ENCODE assay signal across 34 cellular contexts in the genomic region with DNA sequence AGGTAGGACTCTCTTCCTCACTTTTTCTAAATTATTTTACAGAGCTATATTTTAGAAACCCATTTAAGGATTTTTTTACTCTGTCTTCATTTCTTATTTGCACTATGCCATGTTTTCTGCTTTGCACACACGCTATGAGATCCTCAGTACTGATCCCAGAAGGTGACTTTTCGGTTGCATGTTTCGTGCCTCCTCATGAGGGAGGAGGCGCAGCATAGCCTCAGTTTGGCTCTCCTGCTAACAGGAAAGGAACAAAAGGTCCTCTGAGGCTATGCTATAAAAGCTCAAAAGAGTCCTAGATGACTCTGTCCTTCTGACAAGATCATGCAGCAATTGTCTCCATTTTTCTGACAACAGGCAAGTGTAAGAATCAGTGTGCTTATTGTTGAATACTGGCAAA.
"Had no signal": no experiment of that assay in that cellular context is flagged by ENCODE, and none has a peak within 500 bp of the region (broad histone marks: within the 10 kb centered on the region; RNA-seq: fewer than 3 reads in every experiment).

No MANE protein-coding gene starts in this region.

- H3K27ac ChIP-seq: adrenal gland, ascending aorta, cardiac muscle cell had no signal

- H3K4me1 Mint-ChIP-seq: activated CD4-positive, alpha-beta T cell treated with anti-CD3 and anti-CD28 coated beads, Interleukin-2, amount 10 ng/mL, durations not matched to agents 24 days and 14 days; activated naive CD8-positive, alpha-beta T cell treated with anti-CD3 and anti-CD28 coated beads for 36 hours; activated T-helper 17 cell treated with anti-CD3 and anti-CD28 coated beads, Interleukin-2, amount 50 U/mL, for 72 hours; brain had no signal

- H3K4me3 Mint-ChIP-seq: activated B cell treated with CpG ODN at 0.5 μM for 24 hours; activated CD4-positive, alpha-beta memory T cell treated with anti-CD3 and anti-CD28 coated beads for 36 hours; activated CD4-positive, alpha-beta T cell treated with anti-CD3 and anti-CD28 coated beads, Interleukin-2, amount 10 ng/mL, durations not matched to agents 24 days and 14 days; activated CD8-positive, alpha-beta T cell treated with anti-CD3 and anti-CD28 coated beads for 36 hours; activated naive CD4-positive, alpha-beta T cell treated with anti-CD3 and anti-CD28 coated beads for 36 hours; activated naive CD8-positive, alpha-beta T cell treated with anti-CD3 and anti-CD28 coated beads for 36 hours; activated T-cell treated with anti-CD3 and anti-CD28 coated beads, Interleukin-2, amount 50 U/mL, for 4 hours; activated T-cell treated with anti-CD3 and anti-CD28 coated beads, Interleukin-2, amount 50 U/mL, for 72 hours; activated T-helper 1 cell treated with anti-CD3 and anti-CD28 coated beads, Interleukin-12 subunit alpha, Interleukin-12 subunit beta, Interleukin-2, Interleukin-4 antibody, amounts not matched to agents 30 ng/mL and 10 ng/mL and 1 ng/mL, durations not matched to agents 14 hours and 24 hours and 36 hours; activated T-helper 17 cell treated with anti-CD3 and anti-CD28 coated beads, Interleukin-2, amount 50 U/mL, for 72 hours; brain; central memory CD8-positive, alpha-beta T cell; T-helper 1 cell treated with Interleukin-12 subunit alpha and Interleukin-12 subunit beta and Interleukin-4 antibody, amounts not matched to agents 30 μg/mL and 1 μg/mL, for 36 hours; T-helper 2 cell treated with Interferon-gamma antibody and Interleukin-4, amounts not matched to agents 5 μg/mL and 100 μg/mL, for 36 hours had no signal

- H3K9me3 Mint-ChIP-seq: activated CD4-positive, alpha-beta T cell treated with anti-CD3 and anti-CD28 coated beads, Interleukin-2, amount 10 ng/mL, durations not matched to agents 24 days and 14 days; activated naive CD4-positive, alpha-beta T cell treated with anti-CD3 and anti-CD28 coated beads, Interleukin-2, amount 50 U/mL, for 72 hours; activated T-cell treated with anti-CD3 and anti-CD28 coated beads, Interleukin-2, amount 50 U/mL, for 72 hours; activated T-helper 1 cell treated with anti-CD3 and anti-CD28 coated beads, Interleukin-12 subunit alpha, Interleukin-12 subunit beta, Interleukin-2, Interleukin-4 antibody, amounts not matched to agents 30 ng/mL and 10 ng/mL and 1 ng/mL, durations not matched to agents 14 hours and 24 hours and 36 hours; central memory CD8-positive, alpha-beta T cell; T-helper 1 cell treated with Interleukin-12 subunit alpha and Interleukin-12 subunit beta and Interleukin-4 antibody, amounts not matched to agents 30 μg/mL and 1 μg/mL, for 36 hours; T-helper 2 cell treated with Interferon-gamma antibody and Interleukin-4, amounts not matched to agents 5 μg/mL and 100 μg/mL, for 36 hours had no signal

- H3K27me3 Mint-ChIP-seq: activated B cell treated with CpG ODN at 0.5 μM for 24 hours; activated CD4-positive, alpha-beta memory T cell treated with anti-CD3 and anti-CD28 coated beads for 36 hours; activated CD4-positive, alpha-beta T cell treated with anti-CD3 and anti-CD28 coated beads, Interleukin-2, amount 10 ng/mL, durations not matched to agents 24 days and 14 days; activated CD8-positive, alpha-beta T cell treated with anti-CD3 and anti-CD28 coated beads for 36 hours; activated naive CD8-positive, alpha-beta T cell treated with anti-CD3 and anti-CD28 coated beads for 36 hours; activated T-helper 17 cell treated with anti-CD3 and anti-CD28 coated beads, Interleukin-2, amount 50 U/mL, for 72 hours; brain; central memory CD8-positive, alpha-beta T cell had no signal

- H3K4me3 ChIP-seq: adrenal gland, ascending aorta, cardiac muscle cell had no signal

- H3K9me3 ChIP-seq: adrenal gland, ascending aorta had no signal

- ATAC-seq: activated CD8-positive, alpha-beta T cell treated with anti-CD3 and anti-CD28 coated beads for 36 hours; activated naive CD4-positive, alpha-beta T cell treated with anti-CD3 and anti-CD28 coated beads, Interleukin-2, amount 50 U/mL, for 72 hours; activated T-cell treated with anti-CD3 and anti-CD28 coated beads, Interleukin-2, amount 50 U/mL, for 4 hours; activated T-cell treated with anti-CD3 and anti-CD28 coated beads, Interleukin-2, amount 50 U/mL, for 72 hours; activated T-helper 17 cell treated with anti-CD3 and anti-CD28 coated beads, Interleukin-2, amount 50 U/mL, for 72 hours had no signal

- H3K27ac Mint-ChIP-seq: activated B cell treated with CpG ODN at 0.5 μM for 24 hours; activated CD4-positive, alpha-beta memory T cell treated with anti-CD3 and anti-CD28 coated beads for 36 hours; activated CD4-positive, alpha-beta T cell treated with anti-CD3 and anti-CD28 coated beads, Interleukin-2, amount 10 ng/mL, durations not matched to agents 24 days and 14 days; activated CD8-positive, alpha-beta T cell treated with anti-CD3 and anti-CD28 coated beads for 36 hours; activated naive CD4-positive, alpha-beta T cell treated with anti-CD3 and anti-CD28 coated beads for 36 hours; activated naive CD4-positive, alpha-beta T cell treated with anti-CD3 and anti-CD28 coated beads, Interleukin-2, amount 50 U/mL, for 72 hours; activated naive CD8-positive, alpha-beta T cell treated with anti-CD3 and anti-CD28 coated beads for 36 hours; activated T-cell treated with anti-CD3 and anti-CD28 coated beads, Interleukin-2, amount 50 U/mL, for 72 hours; activated T-helper 1 cell treated with anti-CD3 and anti-CD28 coated beads, Interleukin-12 subunit alpha, Interleukin-12 subunit beta, Interleukin-2, Interleukin-4 antibody, amounts not matched to agents 30 ng/mL and 10 ng/mL and 1 ng/mL, durations not matched to agents 14 hours and 24 hours and 36 hours; activated T-helper 17 cell treated with anti-CD3 and anti-CD28 coated beads, Interleukin-2, amount 50 U/mL, for 72 hours; brain; T-helper 1 cell treated with Interleukin-12 subunit alpha and Interleukin-12 subunit beta and Interleukin-4 antibody, amounts not matched to agents 30 μg/mL and 1 μg/mL, for 36 hours; T-helper 2 cell treated with Interferon-gamma antibody and Interleukin-4, amounts not matched to agents 5 μg/mL and 100 μg/mL, for 36 hours had no signal

- H3K36me3 ChIP-seq: adrenal gland, cardiac muscle cell had no signal

- H3K4me1 ChIP-seq: adrenal gland, ascending aorta had no signal

- H3K27me3 ChIP-seq: adrenal gland, ascending aorta, cardiac muscle cell had no signal

- DNase-seq: activated B cell treated with CpG ODN at 0.5 μM for 24 hours; activated CD4-positive, alpha-beta memory T cell treated with anti-CD3 and anti-CD28 coated beads for 36 hours; activated CD4-positive, alpha-beta T cell treated with anti-CD3 and anti-CD28 coated beads for 4 hours; activated CD4-positive, alpha-beta T cell treated with anti-CD3 and anti-CD28 coated beads, Interleukin-2, amount 10 ng/mL, durations not matched to agents 24 days and 14 days; activated CD4-positive, alpha-beta T cell treated with anti-CD3 and anti-CD28 coated beads, Interleukin-2, amount 50 U/mL, for 1 hour; activated CD4-positive, alpha-beta T cell treated with anti-CD3 and anti-CD28 coated beads, Interleukin-2, amount 50 U/mL, for 4 hours; activated CD4-positive, CD25-positive, alpha-beta regulatory T cell treated with anti-CD3 and anti-CD28 coated beads, Interleukin-2, amount 50 U/mL, for 72 hours; activated CD8-positive, alpha-beta memory T cell treated with anti-CD3 and anti-CD28 coated beads, Interleukin-2, amount 50 U/mL, for 4 hours; activated CD8-positive, alpha-beta T cell treated with anti-CD3 and anti-CD28 coated beads for 36 hours; activated effector memory CD4-positive, alpha-beta T cell treated with anti-CD3 and anti-CD28 coated beads, Interleukin-2, amount 50 U/mL, for 16 hours; activated gamma-delta T cell treated with Interleukin-2 at 50 U/mL for 16 hours; activated naive CD4-positive, alpha-beta T cell; activated naive CD4-positive, alpha-beta T cell treated with anti-CD3 and anti-CD28 coated beads for 36 hours; activated naive CD4-positive, alpha-beta T cell treated with anti-CD3 and anti-CD28 coated beads, Interleukin-2, amount 50 U/mL, for 16 hours; activated naive CD8-positive, alpha-beta T cell treated with anti-CD3 and anti-CD28 coated beads for 36 hours; activated T-cell treated with anti-CD3 and anti-CD28 coated beads for 4 hours; activated T-cell treated with anti-CD3 and anti-CD28 coated beads, Interleukin-2, amount 50 U/mL, for 1 hour; activated T-cell treated with anti-CD3 and anti-CD28 coated beads, Interleukin-2, amount 50 U/mL, for 4 hours; activated T-cell treated with anti-CD3 and anti-CD28 coated beads, Interleukin-2, amount 50 U/mL, for 72 hours; adrenal gland; amniotic stem cell; cerebellar nuclear complex; T-helper 1 cell; T-helper 2 cell; T-helper 9 cell had no signal
